ENCODE assay signal across 20 cellular contexts in the genomic region with DNA sequence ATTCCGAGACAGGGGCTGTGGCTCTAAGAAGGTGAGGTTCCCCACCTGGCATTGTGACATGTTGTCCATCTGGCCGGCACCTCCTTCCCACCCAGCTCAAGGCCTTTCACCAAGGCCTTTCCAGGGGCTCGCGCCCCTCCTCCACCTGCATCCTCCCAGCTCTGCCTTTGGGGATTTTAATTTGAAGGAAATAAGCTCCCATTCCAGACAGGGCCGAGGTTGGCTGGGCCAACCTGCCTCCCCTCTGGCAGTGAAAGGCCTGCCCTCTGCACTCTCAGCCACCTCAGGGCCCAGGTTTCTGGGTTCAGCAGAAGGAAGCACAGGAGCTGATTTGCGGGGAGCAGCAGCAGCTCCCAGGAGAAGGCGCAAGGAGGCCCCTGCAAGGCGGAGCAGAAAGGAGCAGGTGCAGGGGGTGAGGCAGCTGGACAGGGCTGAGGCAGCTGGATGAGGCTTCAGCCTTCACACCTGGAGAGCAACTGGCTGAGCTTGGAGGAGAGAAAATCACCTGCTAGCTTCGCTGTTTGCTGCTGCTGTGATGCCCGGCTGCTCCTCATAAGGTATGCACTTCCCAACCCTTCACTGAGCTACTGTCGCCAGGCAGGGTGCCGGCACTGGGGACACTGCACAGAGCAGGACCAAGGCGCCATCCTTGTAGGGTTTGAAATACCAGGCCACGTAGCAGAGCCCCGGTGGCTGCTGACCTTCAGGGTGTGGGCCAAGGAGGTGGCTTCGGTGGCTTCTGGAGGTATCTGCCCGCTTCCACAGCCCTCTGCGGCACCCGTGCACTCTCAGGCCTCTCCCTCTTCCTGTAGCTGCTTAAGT.
DNase-seq lines count a peak whose midpoint lies in the region; ATAC-seq and TF ChIP-seq lines count a peak whose summit lies in the region.
"Had no signal": no experiment of that assay in that cellular context is flagged by ENCODE, and none has a peak within 500 bp of the region (broad histone marks: within the 10 kb centered on the region; RNA-seq: fewer than 3 reads in every experiment).

No MANE protein-coding gene starts in this region.

- 86 to 89% (median 87%) methylated on average over 19 of the region's 19 CpGs for WGBS in psoas muscle, 3 donors

- peaks cover 3 to 17% (median 4%) of the 10 kb centered on the region in 5 donors for H3K27me3 Mint-ChIP-seq in naive thymus-derived CD8-positive, alpha-beta T cell

- POLR2A ChIA-PET in naive thymus-derived CD8-positive, alpha-beta T cell (lab: Charles Lee), result no interaction called here

- peak overlapping the region in 1 of 10 donors; percentile 3 for H3K27ac Mint-ChIP-seq in naive thymus-derived CD8-positive, alpha-beta T cell
- H3K27ac Mint-ChIP-seq: CD8-positive, alpha-beta memory T cell had no signal

- no peak overlapping the region for H3K4me3 Mint-ChIP-seq in naive thymus-derived CD8-positive, alpha-beta T cell
- H3K4me3 Mint-ChIP-seq: CD8-positive, alpha-beta memory T cell had no signal

- intact Hi-C loops in vagina (cut with DNase I), result no loop called here
- intact Hi-C loops in psoas muscle (cut with DNase I), result no loop called here

- H3K36me3 ChIP-seq in vagina, result no peaks in the 10 kb centered on the region
- no peaks in the 10 kb centered on the region for H3K36me3 ChIP-seq in psoas muscle (ENCODE audit: insufficient read depth in 1 of 2, low read depth in 1 of 2)

- TF ChIP-seq CTCF in vagina (IDR thresholded peaks at IDR 0.05) (no peak), psoas muscle (IDR thresholded peaks at IDR 0.05) (no peak)

- H3K27me3 ChIP-seq in vagina (no peaks in the 10 kb centered on the region), psoas muscle (ENCODE audit: insufficient read depth in 3 of 3, low read length in 2 of 3) (peaks cover 0 to 1% (median 0%) of the 10 kb centered on the region in 3 donors)

- no peak for TF ChIP-seq POLR2A in vagina (IDR thresholded peaks at IDR 0.05)

- no peaks in the 10 kb centered on the region for H3K36me3 Mint-ChIP-seq in naive thymus-derived CD8-positive, alpha-beta T cell
- H3K36me3 Mint-ChIP-seq: CD8-positive, alpha-beta memory T cell had no signal

- no peak overlapping the region for H3K4me3 ChIP-seq in vagina
- H3K4me3 ChIP-seq in psoas muscle, result no peak overlapping the region
- H3K4me3 ChIP-seq: SK-N-MC had no signal

- no peaks in the 10 kb centered on the region for H3K9me3 Mint-ChIP-seq in naive thymus-derived CD8-positive, alpha-beta T cell
- H3K9me3 Mint-ChIP-seq: CD8-positive, alpha-beta memory T cell had no signal

- DNase-seq in NCI-H748 (lab: John Stamatoyannopoulos, UW; ENCODE audit: unreplicated experiment) (peak; percentile 42), NCI-H748 treated with DMSO at 0.1 percent for 48 hours (lab: John Stamatoyannopoulos, UW) (no peak), NCI-H345 (lab: John Stamatoyannopoulos, UW) (peak; percentile 10), SHP77 treated with DMSO at 0.1 percent for 48 hours (lab: John Stamatoyannopoulos, UW) (peak; percentile 49), vagina (ENCODE audit: extremely low spot score in 2 of 2) (peak; percentile 69 to 90), psoas muscle (no peak)
- no peak for DNase-seq in naive thymus-derived CD8-positive, alpha-beta T cell
- DNase-seq: 8988T; CD8-positive, alpha-beta memory T cell; GOT3; IMR-90; NCI-H1417 treated with DMSO at 0.1 percent for 48 hours; NCI-H187; NCI-H82; OCI-M1; Right ventricle myocardium superior had no signal

- no peak overlapping the region for H3K27ac ChIP-seq in vagina
- no peak overlapping the region for H3K27ac ChIP-seq in psoas muscle
- H3K27ac ChIP-seq: C4-2B, SK-N-MC had no signal

- no peak for ATAC-seq in naive thymus-derived CD8-positive, alpha-beta T cell
- ATAC-seq in psoas muscle (no peak), HG02610 (IDR thresholded peaks at IDR 0.05; ENCODE audit: unreplicated experiment) (no peak)
- ATAC-seq: HCT116 had no signal

- H3K9me3 ChIP-seq in vagina (no peaks in the 10 kb centered on the region), psoas muscle (no peaks in the 10 kb centered on the region)

- peaks cover 0 to 2% (median 0%) of the 10 kb centered on the region in 4 donors for H3K4me1 Mint-ChIP-seq in naive thymus-derived CD8-positive, alpha-beta T cell
- H3K4me1 Mint-ChIP-seq: CD8-positive, alpha-beta memory T cell had no signal

- H3K4me1 ChIP-seq in vagina (no peaks in the 10 kb centered on the region), psoas muscle (no peaks in the 10 kb centered on the region)

Comparison
In these comparisons a context has a peak if more than half of its experiments do, and no peak if none do; other contexts are left out.
1. DNase-seq: peak in NCI-H748 (single experiment), NCI-H345 (single experiment), SHP77 treated with DMSO at 0.1 percent for 48 hours (single experiment) and vagina (2 of 2); none in NCI-H748 treated with DMSO at 0.1 percent for 48 hours (single experiment), naive thymus-derived CD8-positive, alpha-beta T cell (0 of 10) and psoas muscle (0 of 2).